In genomic region chr1:28518745-28519341, GRCh38 we compare ENCODE assay signal across 8 cellular contexts. TPM values are rescaled to one million over a fixed set of nuclear protein-coding genes. Genes with fewer than 3 reads are reported as not detected.
A peak's percentile ranks its signal among the peaks of the same experiment; 100 is the strongest.
DNase-seq lines count a peak whose midpoint lies in the region; ATAC-seq and TF ChIP-seq lines count a peak whose summit lies in the region.

No MANE protein-coding gene starts in this region.

- TF ChIP-seq CTCF in WI38 (IDR thresholded peaks at IDR 0.05; ENCODE audit: low read depth, low read length) = no peak
- no peak for TF ChIP-seq CTCF in fibroblast of lung (conservative IDR thresholded peaks at IDR 0.05 in 1 of 2, IDR thresholded peaks at IDR 0.05 in 1 of 2; ENCODE audit: low read depth in 1 of 2, low read length in 2 of 2)
- TF ChIP-seq CTCF in retinal pigment epithelial cell (conservative IDR thresholded peaks at IDR 0.05; ENCODE audit: low read depth, low read length) = no peak

- no peaks in the 10 kb centered on the region for H3K27me3 ChIP-seq in fibroblast of lung (ENCODE audit: control insufficient read depth, insufficient read depth, low read length)

- peak overlapping the region; percentile 95 for H3K4me2 ChIP-seq in fibroblast of lung (ENCODE audit: extremely low read depth, insufficient read depth, low read length)

- peak overlapping the region; percentile 66 for H3K27ac ChIP-seq in fibroblast of lung (ENCODE audit: insufficient read depth, low read length)

- H4K20me1 ChIP-seq in fibroblast of lung (ENCODE audit: control insufficient read depth, extremely low read depth, insufficient read depth, low read length) = no peaks in the 10 kb centered on the region

- peaks cover 9% of the 10 kb centered on the region for H3K4me1 ChIP-seq in fibroblast of lung (ENCODE audit: control insufficient read depth, extremely low read depth, insufficient read depth, low read length)

- H3K9me3 ChIP-seq in fibroblast of lung (ENCODE audit: control insufficient read depth, insufficient read depth, low read depth, low read length) = no peaks in the 10 kb centered on the region

- ATAC-seq in GM21360 (IDR thresholded peaks at IDR 0.05; ENCODE audit: unreplicated experiment) = no peak

- H3K79me2 ChIP-seq in fibroblast of lung (ENCODE audit: control insufficient read depth, insufficient read depth, low read length) = peaks cover 33% of the 10 kb centered on the region

- H2AFZ ChIP-seq in fibroblast of lung (ENCODE audit: low read length) = peak overlapping the region; percentile 15

- no peaks in the 10 kb centered on the region for H3K36me3 ChIP-seq in fibroblast of lung (ENCODE audit: control insufficient read depth, insufficient read depth, low read length)

- DNase-seq in NCI-H345 (lab: John Stamatoyannopoulos, UW) (peak; percentile 32), NCI-H345 treated with DMSO at 0.1 percent for 48 hours (lab: John Stamatoyannopoulos, UW; ENCODE audit: unreplicated experiment) (no peak), HT-29 (ENCODE audit: low spot score) (peak; percentile 65), fibroblast of lung (ENCODE audit: low read depth in 2 of 2) (peak in 1 of 2 donors; percentile 20), retinal pigment epithelial cell (ENCODE audit: low read depth) (no peak), DMS114 treated with DMSO at 0.1 percent for 48 hours (lab: John Stamatoyannopoulos, UW; ENCODE audit: unreplicated experiment) (no peak)

- H3K4me3 ChIP-seq in WI38 (ENCODE audit: low read depth, low read length) (peak overlapping the region; percentile 69), fibroblast of lung (replicated peaks in 1 of 4; ENCODE audit: control extremely low read depth in 1 of 4, insufficient read depth in 1 of 4, low read depth in 3 of 4, low read length in 4 of 4) (peak overlapping the region; percentile 57 to 70 (median 66)), retinal pigment epithelial cell (ENCODE audit: low read length) (peak overlapping the region; percentile 76)

- H3K9ac ChIP-seq in fibroblast of lung (ENCODE audit: insufficient read depth, low read length) = peak overlapping the region; percentile 81

RNA-seq across cellular contexts. Expression of gene RCC1, which starts 13.0 kb away (rescaled TPM):
- total RNA-seq in HT-29 (2014; rRNA removed; shearing (Covaris generic)) = 131 and 136 TPM in 2 replicates
- total RNA-seq in fibroblast of lung = 63.6 and 74.0 TPM in 2 replicates
- 16.4 and 28.4 TPM in 2 replicates for polyA plus RNA-seq in fibroblast of lung
- polyA plus RNA-seq in fibroblast of lung (2012) = 21.7 and 38.6 TPM in 2 replicates
- 54.5 and 114 TPM in 2 replicates for polyA minus RNA-seq in fibroblast of lung (ENCODE audit: low replicate concordance)

RNA-seq across cellular contexts. Expression of gene TRNAU1AP, which starts 34.0 kb away (rescaled TPM):
- 22.0 and 23.9 TPM in 2 replicates for total RNA-seq in HT-29 (2014; rRNA removed; shearing (Covaris generic))
- total RNA-seq in fibroblast of lung = 19.0 and 25.1 TPM in 2 replicates
- 31.7 and 35.7 TPM in 2 replicates for polyA plus RNA-seq in fibroblast of lung
- polyA plus RNA-seq in fibroblast of lung (2012) = 38.5 and 40.9 TPM in 2 replicates
- polyA minus RNA-seq in fibroblast of lung (ENCODE audit: low replicate concordance) = 19.2 and 25.7 TPM in 2 replicates

Comparison
In these comparisons a context has a peak if more than half of its experiments do, and no peak if none do; other contexts are left out.
1. DNase-seq: peak in NCI-H345 (single experiment) and HT-29 (single experiment); none in NCI-H345 treated with DMSO at 0.1 percent for 48 hours (single experiment), retinal pigment epithelial cell (single experiment) and DMS114 treated with DMSO at 0.1 percent for 48 hours (single experiment).
2. Peak in every context shown above with its lines, with median percentiles within 50 percentile points of each other: H3K4me3 ChIP-seq.